ENCODE assay signal across 8 cellular contexts in the genomic region with DNA sequence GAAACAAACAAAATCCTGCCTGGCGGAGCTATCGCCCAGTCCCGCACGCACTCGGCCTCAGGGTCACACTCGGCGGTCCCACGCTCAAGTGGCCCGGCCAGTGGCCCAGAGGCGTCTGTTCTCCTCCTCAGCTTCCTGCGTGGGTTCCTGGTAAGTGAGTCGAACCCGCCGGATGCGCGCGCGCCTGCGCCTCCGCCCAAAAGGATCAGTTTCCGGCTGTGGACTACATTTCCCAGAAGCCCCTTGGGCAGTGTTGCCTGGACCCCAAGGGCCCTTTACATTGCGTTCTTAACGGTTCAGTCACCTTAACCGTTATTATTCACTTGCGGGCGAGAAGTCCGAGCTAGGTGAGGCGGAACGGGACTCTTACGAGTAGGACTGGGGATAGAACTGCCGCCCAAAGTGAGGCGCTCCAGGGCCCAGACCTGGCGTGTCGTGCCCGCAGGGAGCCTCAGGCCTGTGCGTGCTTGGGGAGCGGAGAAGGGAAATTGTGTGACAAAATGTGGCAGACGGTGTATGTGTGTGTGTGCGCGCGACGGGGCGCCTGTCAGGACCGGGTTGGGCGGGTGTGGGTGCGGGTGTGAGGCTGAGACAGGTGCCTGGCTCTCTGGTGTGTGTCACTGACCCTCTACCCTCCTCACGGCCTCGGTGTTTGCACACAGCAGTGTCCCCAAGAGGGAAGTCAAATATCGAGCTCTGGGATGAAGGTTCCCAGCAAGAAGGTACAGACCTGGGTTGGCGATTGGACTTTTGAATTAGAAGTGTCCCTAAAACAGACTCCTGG. TPM values are rescaled to one million over a fixed set of nuclear protein-coding genes. Genes with fewer than 3 reads are reported as not detected.
DNase-seq lines count a peak whose midpoint lies in the region; ATAC-seq and TF ChIP-seq lines count a peak whose summit lies in the region.

A gene (plus strand): TSS at position 250 of the 784 bp plus-strand sequence. CDS start 1,267 bp downstream, outside the sequence.

- intact Hi-C loops in CD8-positive, alpha-beta T cell (cut with DNase I, micrococcal nuclease), result loop anchor here (1.0 to 10.0 kb wide), 11 partner anchors 26 to 1885 kb away; a partner anchor contains a TSS

- peaks cover 15% of the 10 kb centered on the region for H3K4me1 ChIP-seq in CD8-positive, alpha-beta T cell (ENCODE audit: insufficient read depth, low read length)

- peak within 1 kb of the TSS; percentile 90 for H3K4me3 Mint-ChIP-seq in CD8-positive, alpha-beta T cell

- H3K27ac ChIP-seq in CD8-positive, alpha-beta T cell (ENCODE audit: low read depth, low read length), result peak within 1 kb of the TSS; percentile 77

- peak within 1 kb of the TSS; percentile 92 for H3K27ac Mint-ChIP-seq in CD8-positive, alpha-beta T cell

- CTCF ChIA-PET in CD8-positive, alpha-beta T cell (lab: Charles Lee), result interaction anchor here (0.9 to 2.0 kb wide), 3 partner anchors 14 to 204 kb away, joined by 3 to 9 read pairs (median 3); a partner anchor contains a TSS

- ATAC-seq in CD8-positive, alpha-beta T cell, result peak; percentile 88
- ATAC-seq in GM19468 (IDR thresholded peaks at IDR 0.05; ENCODE audit: extremely low read depth, unreplicated experiment), result peak; percentile 54

- no peak for TF ChIP-seq CTCF in CD8-positive, alpha-beta T cell (IDR thresholded peaks at IDR 0.05)

- H3K36me3 ChIP-seq in CD8-positive, alpha-beta T cell (ENCODE audit: insufficient read depth, low read length), result no peaks in the 10 kb centered on the region

- peaks cover 34% of the 10 kb centered on the region for H3K36me3 Mint-ChIP-seq in CD8-positive, alpha-beta T cell

- no peaks in the 10 kb centered on the region for H3K9me3 ChIP-seq in CD8-positive, alpha-beta T cell (ENCODE audit: low read length)

- peak; percentile 70 to 93 (median 88) for DNase-seq in CD8-positive, alpha-beta T cell
- peak; percentile 90 for DNase-seq in HT-29 (ENCODE audit: low spot score)
- peak; percentile 59 for DNase-seq in NK-92 (lab: John Stamatoyannopoulos, UW; ENCODE audit: unreplicated experiment)
- peak; percentile 95 for DNase-seq in activated CD8-positive, alpha-beta memory T cell treated with anti-CD3 and anti-CD28 coated beads for 24 hours
- peak; percentile 82 for DNase-seq in effector CD8-positive, alpha-beta T cell (lab: John Stamatoyannopoulos, UW)
- DNase-seq in lung microvascular endothelial cell (ENCODE audit: low read depth in 2 of 2), result peak; percentile 88 to 92
- peak; percentile 79 to 89 (median 84) for DNase-seq in stimulated activated CD4-positive, alpha-beta T cell treated with anti-CD3 and anti-CD28 coated beads, TNF-alpha, amount 100 ng/mL, for 4 hours (ENCODE audit: low read depth in 3 of 3)

- no peaks in the 10 kb centered on the region for H3K27me3 Mint-ChIP-seq in CD8-positive, alpha-beta T cell (ENCODE audit: low read depth)

- H3K4me1 Mint-ChIP-seq in CD8-positive, alpha-beta T cell (ENCODE audit: low read depth), result peaks cover 41% of the 10 kb centered on the region

- POLR2A ChIA-PET in CD8-positive, alpha-beta T cell (lab: Charles Lee), result interaction anchor here (0.5 to 2.7 kb wide), 9 partner anchors 12 to 780 kb away, joined by 3 to 28 read pairs (median 4); a partner anchor contains a TSS

- H3K9me3 Mint-ChIP-seq in CD8-positive, alpha-beta T cell, result peaks cover 3% of the 10 kb centered on the region

- H3K27me3 ChIP-seq in CD8-positive, alpha-beta T cell (ENCODE audit: insufficient read depth, low read length), result no peaks in the 10 kb centered on the region

- peak within 1 kb of the TSS; percentile 85 for H3K4me3 ChIP-seq in CD8-positive, alpha-beta T cell (ENCODE audit: low read depth, low read length)

RNA-seq across cellular contexts. Expression of the gene that starts here (rescaled TPM):
- 1 to 10 TPM; 1.6 to 2.4 TPM for total RNA-seq in CD8-positive, alpha-beta T cell
- total RNA-seq in HT-29 (2014; rRNA removed; shearing (Covaris generic)), result not detected in 2 replicates
- 2.4 and 5.6 TPM in 2 replicates for total RNA-seq in lung microvascular endothelial cell

Comparison
In these comparisons a context has a peak if more than half of its experiments do, and no peak if none do; other contexts are left out.
1. Peak in every context shown above with its lines: DNase-seq, ATAC-seq, H3K4me3 ChIP-seq and H3K27ac ChIP-seq.
2. Peak in DNase-seq in HT-29; RNA of the gene not detected or under 1 TPM.